Comparison of ENCODE assay signal across 1 cellular context in the genomic region with DNA sequence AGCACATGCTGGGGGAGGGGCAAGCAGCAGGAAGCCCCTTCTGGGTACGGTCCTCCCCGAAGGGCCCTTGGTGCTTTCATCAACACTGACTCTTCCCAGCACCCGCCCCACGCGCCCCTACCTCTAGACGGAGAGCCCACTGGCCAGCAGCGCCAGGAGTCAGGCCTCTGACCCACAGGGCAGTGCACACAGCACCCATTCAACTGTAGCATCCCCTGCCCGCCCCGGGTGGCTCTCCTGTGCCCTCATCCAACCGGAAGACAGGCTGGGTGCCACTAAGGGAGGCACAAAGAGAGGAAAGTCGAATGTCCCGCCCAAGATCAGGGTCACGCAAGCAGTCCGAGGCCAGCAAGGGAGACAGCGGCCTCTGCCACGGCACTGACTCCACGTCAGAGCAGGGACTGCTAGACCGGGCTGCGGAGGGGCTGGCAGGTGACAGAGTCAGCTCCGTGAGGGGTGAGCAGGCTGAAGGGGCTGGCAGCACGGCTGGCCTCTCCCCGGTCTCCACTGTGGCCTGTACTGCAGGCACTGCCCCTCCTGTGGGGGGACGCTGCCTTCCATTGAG.
TF ChIP-seq lines count a peak whose summit lies in the region.

No MANE protein-coding gene starts in this region.

TF ChIP-seq in HepG2, 621 proteins besides CTCF, POLR2A, EP300 and RAD21 (continued from another document):
- TF ChIP-seq, protein P1, sequence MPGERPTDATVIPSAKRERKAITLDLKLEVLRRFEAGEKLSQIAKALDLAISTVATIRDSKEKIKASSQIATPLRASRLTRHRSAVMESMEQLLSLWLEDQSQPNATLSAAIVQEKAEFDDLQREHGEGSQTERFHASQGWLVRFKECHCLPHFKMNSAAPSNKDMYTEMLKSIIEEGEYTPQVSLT (CRISPR knock-in tag; IDR thresholded peaks at IDR 0.05; ENCODE audit: borderline replicate concordance, low read depth), result no peak
- no peak for TF ChIP-seq KMT2B (CRISPR knock-in tag; IDR thresholded peaks at IDR 0.05)
- TF ChIP-seq ZBTB38 (CRISPR knock-in tag; IDR thresholded peaks at IDR 0.05), result 0 out of 2 replicates have a peak, but pooled peaks have one; percentile 35
- TF ChIP-seq, protein P2, sequence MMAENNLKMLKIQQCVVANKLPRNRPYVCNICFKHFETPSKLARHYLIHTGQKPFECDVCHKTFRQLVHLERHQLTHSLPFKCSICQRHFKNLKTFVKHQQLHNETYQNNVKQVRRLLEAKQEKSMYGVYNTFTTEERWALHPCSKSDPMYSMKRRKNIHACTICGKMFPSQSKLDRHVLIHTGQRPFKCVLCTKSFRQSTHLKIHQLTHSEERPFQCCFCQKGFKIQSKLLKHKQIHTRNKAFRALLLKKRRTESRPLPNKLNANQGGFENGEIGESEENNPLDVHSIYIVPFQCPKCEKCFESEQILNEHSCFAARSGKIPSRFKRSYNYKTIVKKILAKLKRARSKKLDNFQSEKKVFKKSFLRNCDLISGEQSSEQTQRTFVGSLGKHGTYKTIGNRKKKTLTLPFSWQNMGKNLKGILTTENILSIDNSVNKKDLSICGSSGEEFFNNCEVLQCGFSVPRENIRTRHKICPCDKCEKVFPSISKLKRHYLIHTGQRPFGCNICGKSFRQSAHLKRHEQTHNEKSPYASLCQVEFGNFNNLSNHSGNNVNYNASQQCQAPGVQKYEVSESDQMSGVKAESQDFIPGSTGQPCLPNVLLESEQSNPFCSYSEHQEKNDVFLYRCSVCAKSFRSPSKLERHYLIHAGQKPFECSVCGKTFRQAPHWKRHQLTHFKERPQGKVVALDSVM (CRISPR knock-in tag; IDR thresholded peaks at IDR 0.05), result peak; percentile 20; the same call in 1 of the 2 replicates
- TF ChIP-seq ZSCAN25 (CRISPR knock-in tag; IDR thresholded peaks at IDR 0.05), result no peak
- no peak for TF ChIP-seq SSRP1 (CRISPR knock-in tag; IDR thresholded peaks at IDR 0.05)
- peak; percentile 35 for TF ChIP-seq TEAD3 (CRISPR knock-in tag; optimal IDR thresholded peaks at IDR 0.05; ENCODE audit: borderline replicate concordance)
- TF ChIP-seq ZNF589 (CRISPR knock-in tag; conservative IDR thresholded peaks at IDR 0.05), result peak; percentile 39; the same call in 1 of the 2 replicates
- TF ChIP-seq FOXC1 (CRISPR knock-in tag; IDR thresholded peaks at IDR 0.05; ENCODE audit: borderline replicate concordance), result no peak
- TF ChIP-seq NFYC (CRISPR knock-in tag; IDR thresholded peaks at IDR 0.05), result no peak
- TF ChIP-seq HNF1B (CRISPR knock-in tag; IDR thresholded peaks at IDR 0.05), result no peak
